Comparison of ENCODE assay signal across 7 cellular contexts in genomic region chr12:57216014-57216891, GRCh38. TPM values are rescaled to one million over a fixed set of nuclear protein-coding genes. Genes with fewer than 3 reads are reported as not detected.
DNase-seq lines count a peak whose midpoint lies in the region; ATAC-seq and TF ChIP-seq lines count a peak whose summit lies in the region.

NXPH4 (plus strand) TSS chr12:57216794; CDS start chr12:57216970, 176 bp downstream.

- TF ChIP-seq CTCF in GM13976 (IDR thresholded peaks at IDR 0.05; ENCODE audit: borderline replicate concordance, control extremely low read depth, extremely low read depth, insufficient read depth, missing control alignments) (no peak), fibroblast of lung (conservative IDR thresholded peaks at IDR 0.05 in 1 of 2, IDR thresholded peaks at IDR 0.05 in 1 of 2; ENCODE audit: low read depth in 1 of 2, low read length in 2 of 2) (no peak)

- no peaks in the 10 kb centered on the region for H4K20me1 ChIP-seq in fibroblast of lung (ENCODE audit: control insufficient read depth, extremely low read depth, insufficient read depth, low read length)

- H3K4me1 ChIP-seq in fibroblast of lung (ENCODE audit: control insufficient read depth, extremely low read depth, insufficient read depth, low read length) (peaks cover 9% of the 10 kb centered on the region), rectal smooth muscle tissue (ENCODE audit: control insufficient read depth, insufficient read depth, low read length) (no peaks in the 10 kb centered on the region)

- ATAC-seq in GM18873 (IDR thresholded peaks at IDR 0.05; ENCODE audit: low FRiP score, unreplicated experiment) = no peak

- in situ Hi-C loops in GM13976 (cut with MboI; ENCODE audit: low sequenced_read_pairs, unreplicated experiment) = no loop called here

- peak within 1 kb of the TSS; percentile 72 for H3K4me2 ChIP-seq in fibroblast of lung (ENCODE audit: extremely low read depth, insufficient read depth, low read length)

- H3K27ac ChIP-seq in fibroblast of lung (ENCODE audit: insufficient read depth, low read length) (no peak within 1 kb of the TSS), rectal smooth muscle tissue (ENCODE audit: low read depth, low read length) (no peak within 1 kb of the TSS)

- H3K9me3 ChIP-seq in fibroblast of lung (ENCODE audit: control insufficient read depth, insufficient read depth, low read depth, low read length) = no peaks in the 10 kb centered on the region

- H3K36me3 ChIP-seq in fibroblast of lung (ENCODE audit: control insufficient read depth, insufficient read depth, low read length) (peaks cover 17% of the 10 kb centered on the region), rectal smooth muscle tissue (ENCODE audit: control insufficient read depth, insufficient read depth, low read length) (no peaks in the 10 kb centered on the region)

- peaks cover 43% of the 10 kb centered on the region for H3K27me3 ChIP-seq in fibroblast of lung (ENCODE audit: control insufficient read depth, insufficient read depth, low read length)
- peaks cover 57% of the 10 kb centered on the region for H3K27me3 ChIP-seq in rectal smooth muscle tissue (ENCODE audit: control insufficient read depth, insufficient read depth, low read length)

- H2AFZ ChIP-seq in fibroblast of lung (ENCODE audit: low read length) = no peak within 1 kb of the TSS

- peak within 1 kb of the TSS; percentile 14 to 57 (median 27) for H3K4me3 ChIP-seq in fibroblast of lung (replicated peaks in 1 of 4; ENCODE audit: control extremely low read depth in 1 of 4, insufficient read depth in 1 of 4, low read depth in 3 of 4, low read length in 4 of 4)
- H3K4me3 ChIP-seq in rectal smooth muscle tissue (ENCODE audit: low read length) = peak within 1 kb of the TSS; percentile 58

- DNase-seq in GM13976 (ENCODE audit: low spot score) (peak; percentile 78), NAMALWA (ENCODE audit: low spot score) (peak; percentile 84), fibroblast of lung (ENCODE audit: low read depth in 2 of 2) (no peak), GDM1 (lab: John Stamatoyannopoulos, UW) (no peak)
- peak; percentile 74 for DNase-seq in activated CD8-positive, alpha-beta memory T cell treated with anti-CD3 and anti-CD28 coated beads, Interleukin-2, amount 50 U/mL, for 4 hours

- no peaks in the 10 kb centered on the region for H3K79me2 ChIP-seq in fibroblast of lung (ENCODE audit: control insufficient read depth, insufficient read depth, low read length)

- H3K9ac ChIP-seq in fibroblast of lung (ENCODE audit: insufficient read depth, low read length) (peak within 1 kb of the TSS; percentile 37), rectal smooth muscle tissue (ENCODE audit: low read length) (no peak within 1 kb of the TSS)

RNA-seq across cellular contexts. Expression of gene NXPH4, which starts in this region (rescaled TPM):
- 0.50 and 1.0 TPM in 2 replicates for total RNA-seq in fibroblast of lung
- polyA plus RNA-seq in fibroblast of lung = 0.30 and 1.9 TPM in 2 replicates
- 1.6 and 10.2 TPM in 2 replicates for polyA plus RNA-seq in fibroblast of lung (2012)
- 1.0 and 12.0 TPM in 2 replicates for polyA minus RNA-seq in fibroblast of lung (ENCODE audit: low replicate concordance)

Comparison
In these comparisons a context has a peak if more than half of its experiments do, and no peak if none do; other contexts are left out.
1. DNase-seq: peak in GM13976 (single experiment), NAMALWA (single experiment) and activated CD8-positive, alpha-beta memory T cell treated with anti-CD3 and anti-CD28 coated beads, Interleukin-2, amount 50 U/mL, for 4 hours (single experiment); none in fibroblast of lung (0 of 2) and GDM1 (single experiment).